Comparison of ENCODE assay signal across 8 cellular contexts in genomic region chr2:222305510-222306392, GRCh38. TPM values are rescaled to one million over a fixed set of nuclear protein-coding genes. Genes with fewer than 3 reads are reported as not detected.
A peak's percentile ranks its signal among the peaks of the same experiment; 100 is the strongest.
DNase-seq lines count a peak whose midpoint lies in the region; ATAC-seq, FAIRE-seq and TF ChIP-seq lines count a peak whose summit lies in the region.

No MANE protein-coding gene starts in this region.

- H3K36me3 ChIP-seq in iPS-15b (ENCODE audit: control insufficient read depth, insufficient read depth, low read length): no peaks in the 10 kb centered on the region
- no peaks in the 10 kb centered on the region for H3K36me3 ChIP-seq in small intestine (ENCODE audit: control insufficient read depth in 2 of 2, insufficient read depth in 2 of 2, low read length in 2 of 2)

- TF ChIP-seq CTCF in HFFc6 (IDR thresholded peaks at IDR 0.05): no peak

- CTCF ChIA-PET in activated CD8-positive, alpha-beta T cell treated with anti-CD3 and anti-CD28 coated beads, Interleukin-2, amount 10 ng/mL, durations not matched to agents 7 days and 5 days (lab: Charles Lee): no interaction called here

- H3K4me3 ChIP-seq in iPS-15b (ENCODE audit: low read depth, low read length) (peak overlapping the region; percentile 35), small intestine (ENCODE audit: low read depth in 1 of 2, low read length in 2 of 2) (peak overlapping the region in 1 of 2 donors; percentile 51)

- peaks cover 41% of the 10 kb centered on the region for H3K27me3 Mint-ChIP-seq in HFFc6 (ENCODE audit: insufficient read depth)
- peaks cover 92% of the 10 kb centered on the region for H3K27me3 Mint-ChIP-seq in activated CD8-positive, alpha-beta T cell treated with anti-CD3 and anti-CD28 coated beads, Interleukin-2, amount 10 ng/mL, durations not matched to agents 7 days and 5 days (ENCODE audit: low read depth)

- peaks cover 4% of the 10 kb centered on the region; the same call in 1 of the 2 replicates for H3K36me3 Mint-ChIP-seq in HFFc6 (ENCODE audit: low read depth)
- peaks cover 19% of the 10 kb centered on the region for H3K36me3 Mint-ChIP-seq in activated CD8-positive, alpha-beta T cell treated with anti-CD3 and anti-CD28 coated beads, Interleukin-2, amount 10 ng/mL, durations not matched to agents 7 days and 5 days (ENCODE audit: low read depth)

- peak overlapping the region; percentile 84 for H3K4me3 Mint-ChIP-seq in HFFc6
- H3K4me3 Mint-ChIP-seq in activated CD8-positive, alpha-beta T cell treated with anti-CD3 and anti-CD28 coated beads, Interleukin-2, amount 10 ng/mL, durations not matched to agents 7 days and 5 days: peak overlapping the region; percentile 71

- no peak for FAIRE-seq in small intestine (lab: Jason Lieb, UNC)

- peaks cover 7% of the 10 kb centered on the region for H3K4me1 ChIP-seq in iPS-15b (ENCODE audit: control insufficient read depth, insufficient read depth, low read length)
- peaks cover 0 to 3% of the 10 kb centered on the region in 2 donors for H3K4me1 ChIP-seq in small intestine (ENCODE audit: control insufficient read depth in 2 of 2, insufficient read depth in 1 of 2, low read depth in 1 of 2, low read length in 1 of 2)

- DNase-seq in D341Med (ENCODE audit: low spot score): peak; percentile 60
- no peak for DNase-seq in HFFc6
- no peak for DNase-seq in activated CD8-positive, alpha-beta T cell treated with anti-CD3 and anti-CD28 coated beads, Interleukin-2, amount 10 ng/mL, durations not matched to agents 7 days and 5 days
- peak; percentile 59 for DNase-seq in small intestine
- DNase-seq in activated CD4-positive, alpha-beta T cell treated with anti-CD3 and anti-CD28 coated beads for 48 hours: no peak

- no peak overlapping the region for H3K27ac ChIP-seq in small intestine (ENCODE audit: low read depth in 1 of 2, low read length in 1 of 2)

- 1 to 3% (median 2%) methylated on average over 65 to 66 of the region's 66 CpGs for WGBS in small intestine, 3 donors

- peak overlapping the region; percentile 53 for H3K27ac Mint-ChIP-seq in HFFc6
- H3K27ac Mint-ChIP-seq in activated CD8-positive, alpha-beta T cell treated with anti-CD3 and anti-CD28 coated beads, Interleukin-2, amount 10 ng/mL, durations not matched to agents 7 days and 5 days: peak overlapping the region; percentile 30

- H3K4me1 Mint-ChIP-seq in HFFc6 (ENCODE audit: low read depth): peaks cover 41% of the 10 kb centered on the region
- H3K4me1 Mint-ChIP-seq in activated CD8-positive, alpha-beta T cell treated with anti-CD3 and anti-CD28 coated beads, Interleukin-2, amount 10 ng/mL, durations not matched to agents 7 days and 5 days (ENCODE audit: low read depth): peaks cover 25% of the 10 kb centered on the region

- H3K9me3 Mint-ChIP-seq in HFFc6: no peaks in the 10 kb centered on the region; the same call in 1 of the 2 replicates
- peaks cover 16% of the 10 kb centered on the region for H3K9me3 Mint-ChIP-seq in activated CD8-positive, alpha-beta T cell treated with anti-CD3 and anti-CD28 coated beads, Interleukin-2, amount 10 ng/mL, durations not matched to agents 7 days and 5 days (ENCODE audit: insufficient read depth)

- POLR2A ChIA-PET in activated CD8-positive, alpha-beta T cell treated with anti-CD3 and anti-CD28 coated beads, Interleukin-2, amount 10 ng/mL, durations not matched to agents 7 days and 5 days (lab: Charles Lee): no interaction called here

- ATAC-seq in activated CD8-positive, alpha-beta T cell treated with anti-CD3 and anti-CD28 coated beads, Interleukin-2, amount 10 ng/mL, durations not matched to agents 7 days and 5 days: no peak
- ATAC-seq in GM18520 (IDR thresholded peaks at IDR 0.05; ENCODE audit: unreplicated experiment) (no peak), GM21447 (IDR thresholded peaks at IDR 0.05; ENCODE audit: unreplicated experiment) (no peak)

- no peak overlapping the region for H3K9ac ChIP-seq in iPS-15b (ENCODE audit: low read depth, low read length)

- peaks cover 100% of the 10 kb centered on the region for H3K27me3 ChIP-seq in iPS-15b (ENCODE audit: control insufficient read depth, insufficient read depth, low read length)
- peaks cover 6 to 81% of the 10 kb centered on the region in 2 donors for H3K27me3 ChIP-seq in small intestine (ENCODE audit: control insufficient read depth in 2 of 2, insufficient read depth in 2 of 2, low read length in 2 of 2)

- no peaks in the 10 kb centered on the region for H3K9me3 ChIP-seq in iPS-15b (ENCODE audit: control insufficient read depth, insufficient read depth, low read length)
- H3K9me3 ChIP-seq in small intestine (ENCODE audit: control insufficient read depth, low read depth): no peaks in the 10 kb centered on the region

RNA-seq across cellular contexts. Expression of gene PAX3, which starts 7.0 kb away (rescaled TPM):
- total RNA-seq in HFFc6 (2021; fragmentation: NEBNext Ultra II Directional; extraction: Animal tissue kit (Norgen Biotek cat#: 25700)): 10 to 100 TPM; 13.2 to 20.7 (median 16.4) TPM
- not detected for total RNA-seq in activated CD8-positive, alpha-beta T cell treated with anti-CD3 and anti-CD28 coated beads, Interleukin-2, amount 10 ng/mL, durations not matched to agents 7 days and 5 days
- polyA plus RNA-seq in small intestine: not detected

Comparison
In these comparisons a context has a peak if more than half of its experiments do, and no peak if none do; other contexts are left out.
1. DNase-seq: peak in D341Med (single experiment) and small intestine (single experiment); none in HFFc6 (single experiment), activated CD8-positive, alpha-beta T cell treated with anti-CD3 and anti-CD28 coated beads, Interleukin-2, amount 10 ng/mL, durations not matched to agents 7 days and 5 days (single experiment) and activated CD4-positive, alpha-beta T cell treated with anti-CD3 and anti-CD28 coated beads for 48 hours (single experiment).
2. RNA of gene PAX3, which starts 7.0 kb away (total RNA-seq): 13.2 to 20.7 TPM in HFFc6; not detected in activated CD8-positive, alpha-beta T cell treated with anti-CD3 and anti-CD28 coated beads, Interleukin-2, amount 10 ng/mL, durations not matched to agents 7 days and 5 days; every median in the first group is over 10 times any median in the second.